ENCODE assay signal across 17 cellular contexts in the genomic region with DNA sequence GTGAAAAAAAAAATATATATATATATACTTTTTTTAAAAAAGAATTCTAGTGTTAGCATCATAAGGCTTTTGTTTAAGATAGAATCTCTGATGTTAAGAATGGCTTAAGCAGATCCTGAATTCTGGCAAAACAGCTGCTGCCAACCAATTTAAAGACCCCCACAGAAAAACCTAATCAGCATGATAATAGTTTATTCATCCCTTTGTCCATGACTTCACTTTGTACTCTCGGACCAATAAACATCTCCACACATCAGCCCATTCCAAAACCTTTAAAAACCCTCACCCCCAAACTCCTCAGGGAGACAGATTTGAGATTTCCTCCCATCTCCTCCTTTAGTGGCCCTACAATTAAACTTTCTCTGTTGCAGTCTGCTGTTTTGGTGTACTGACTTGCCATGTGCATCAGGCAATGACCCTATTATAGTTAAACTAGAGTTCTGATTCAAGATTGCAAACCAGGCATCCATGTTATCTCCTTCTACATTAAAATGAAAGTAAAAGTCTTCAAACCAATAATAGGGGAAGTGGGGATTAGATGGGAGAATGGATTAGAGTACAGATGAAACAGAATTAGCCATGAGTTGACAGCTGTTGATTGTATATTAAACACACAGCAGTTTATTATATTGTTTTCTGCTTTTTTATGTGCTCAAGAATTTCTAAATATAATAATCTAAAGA. TPM values are rescaled to one million over a fixed set of nuclear protein-coding genes. Genes with fewer than 3 reads are reported as not detected.
DNase-seq lines count a peak whose midpoint lies in the region; ATAC-seq, FAIRE-seq and TF ChIP-seq lines count a peak whose summit lies in the region.
"Had no signal": no experiment of that assay in that cellular context is flagged by ENCODE, and none has a peak within 500 bp of the region (broad histone marks: within the 10 kb centered on the region; RNA-seq: fewer than 3 reads in every experiment).

No MANE protein-coding gene starts in this region.

- no peak overlapping the region for H2BK12ac ChIP-seq in H1 (ENCODE audit: low read depth, low read length)

- no peak overlapping the region for H2BK15ac ChIP-seq in H1 (ENCODE audit: low read length)

- H2AFZ ChIP-seq in H1 (ENCODE audit: low read length): no peak overlapping the region
- H2AFZ ChIP-seq: PC-9 had no signal

- 24% methylated on average over 1 of the region's 1 CpG; no CpG with 5 or more reads in 1 of the 2 experiments for WGBS in H1 (ENCODE audit: extremely low coverage in 1 of 2, insufficient coverage in 1 of 2, insufficient read length in 1 of 2, insufficient replicate concordance in 2 of 2, low coverage in 1 of 2, low lambda C conversion rate in 2 of 2, missing lambda C conversion rate in 1 of 2), 2 experiments

- H3K9me3 ChIP-seq in NT2/D1 (ENCODE audit: insufficient read depth, low read length) (peaks cover 11% of the 10 kb centered on the region; the same call in 1 of the 2 replicates), H1 (ENCODE audit: insufficient read depth in 2 of 2, low read depth in 1 of 2, low read length in 1 of 2) (no peaks in the 10 kb centered on the region)
- H3K9me3 ChIP-seq: MG63 had no signal

- H3K4me1 ChIP-seq in NT2/D1 (ENCODE audit: insufficient read depth, insufficient read length) (no peaks in the 10 kb centered on the region), H1 (replicated peaks in 1 of 4; ENCODE audit: control insufficient read depth in 3 of 4, insufficient read depth in 4 of 4, low read length in 3 of 4) (peaks cover 0 to 10% (median 2%) of the 10 kb centered on the region in 4 experiments; a peak in 3 of 7 replicates), foreskin keratinocyte (no peaks in the 10 kb centered on the region)

- no peak overlapping the region for H4K91ac ChIP-seq in H1 (replicated peaks; ENCODE audit: insufficient read length, low read length)

- FAIRE-seq in H1 (lab: Jason Lieb, UNC): peak; percentile 69

- H3K9me3 Mint-ChIP-seq in activated naive CD4-positive, alpha-beta T cell treated with anti-CD3 and anti-CD28 coated beads, Interleukin-2, amount 50 U/mL, for 24 hours: no peaks in the 10 kb centered on the region
- H3K9me3 Mint-ChIP-seq: T-helper 1 cell treated with Interleukin-12 subunit alpha and Interleukin-12 subunit beta and Interleukin-4 antibody, amounts not matched to agents 30 μg/mL and 1 μg/mL, for 36 hours had no signal

- H3K27me3 ChIP-seq in NT2/D1 (ENCODE audit: insufficient read depth, insufficient read length): no peaks in the 10 kb centered on the region
- H3K27me3 ChIP-seq in H1 (replicated peaks in 1 of 4; ENCODE audit: control insufficient read depth in 3 of 4, extremely low read depth in 1 of 4, insufficient read depth in 3 of 4, low read length in 3 of 4): peaks cover 0 to 1% (median 0%) of the 10 kb centered on the region in 4 experiments; a peak in 1 of 7 replicates
- H3K27me3 ChIP-seq in foreskin keratinocyte: no peaks in the 10 kb centered on the region
- H3K27me3 ChIP-seq: MG63 had no signal

- H4K20me1 ChIP-seq in H1 (replicated peaks in 1 of 2; ENCODE audit: control insufficient read depth in 1 of 2, insufficient read depth in 2 of 2, low read length in 2 of 2): no peaks in the 10 kb centered on the region

- H3K79me2 ChIP-seq in H1 (ENCODE audit: control insufficient read depth in 1 of 2, insufficient read depth in 2 of 2, low read length in 2 of 2): no peaks in the 10 kb centered on the region

- ATAC-seq in foreskin keratinocyte: no peak
- ATAC-seq in left colon: no peak
- ATAC-seq: esophagus mucosa had no signal

- no peak for TF ChIP-seq RAD21 in H1 (IDR thresholded peaks at IDR 0.05 in 1 of 2, conservative IDR thresholded peaks at IDR 0.05 in 1 of 2; ENCODE audit: low read depth in 2 of 2, low read length in 2 of 2)

- H3K4me3 Mint-ChIP-seq in activated naive CD4-positive, alpha-beta T cell treated with anti-CD3 and anti-CD28 coated beads, Interleukin-2, amount 50 U/mL, for 24 hours: no peak overlapping the region
- H3K4me3 Mint-ChIP-seq: T-helper 1 cell treated with Interleukin-12 subunit alpha and Interleukin-12 subunit beta and Interleukin-4 antibody, amounts not matched to agents 30 μg/mL and 1 μg/mL, for 36 hours had no signal

- peak overlapping the region in 1 of 2 experiments; percentile 18; a peak in 1 of 4 replicates for H3K4me2 ChIP-seq in H1 (ENCODE audit: insufficient read depth in 1 of 2, low read depth in 2 of 2, low read length in 2 of 2)
- H3K4me2 ChIP-seq: PC-9 had no signal

- CTCF ChIA-PET in H1 (lab: Charles Lee; ENCODE audit: partially characterized antibody): interaction anchor here (1.2 kb wide), 2 partner anchors 10 to 22 kb away, joined by 3 read pairs; no protein-coding TSS in a partner anchor

- TF ChIP-seq POLR2A in H1 (IDR thresholded peaks at IDR 0.05; ENCODE audit: control extremely low read depth in 1 of 2, low read depth in 2 of 2, low read length in 2 of 2): no peak

- no peaks in the 10 kb centered on the region for H3K27me3 Mint-ChIP-seq in activated naive CD4-positive, alpha-beta T cell treated with anti-CD3 and anti-CD28 coated beads, Interleukin-2, amount 50 U/mL, for 24 hours
- H3K27me3 Mint-ChIP-seq: progenitor cell of endocrine pancreas had no signal

- H3K23ac ChIP-seq in H1 (ENCODE audit: insufficient read length): no peak overlapping the region

- peaks cover 33% of the 10 kb centered on the region for H3K36me3 ChIP-seq in NT2/D1 (ENCODE audit: insufficient read depth, insufficient read length, low read length)
- H3K36me3 ChIP-seq in H1 (ENCODE audit: control insufficient read depth in 2 of 4, insufficient read depth in 4 of 4, low read length in 3 of 4): peaks cover 0 to 18% (median 6%) of the 10 kb centered on the region in 4 experiments; a peak in 6 of 8 replicates

- no peak overlapping the region for H2AK5ac ChIP-seq in H1 (ENCODE audit: low read depth, low read length)

- H2BK5ac ChIP-seq in H1 (ENCODE audit: low read depth, low read length): no peak overlapping the region

- POLR2A ChIA-PET in H1 (lab: Charles Lee; ENCODE audit: partially characterized antibody): interaction anchor here (2.0 kb wide), 1 partner anchor 10 kb away, joined by 13 read pairs; a partner anchor contains a TSS

- TF ChIP-seq EP300 in H1 (IDR thresholded peaks at IDR 0.05; ENCODE audit: borderline replicate concordance in 1 of 2, low read depth in 2 of 2, low read length in 2 of 2): no peak

- peak overlapping the region; percentile 68 for H3K27ac Mint-ChIP-seq in activated naive CD4-positive, alpha-beta T cell treated with anti-CD3 and anti-CD28 coated beads, Interleukin-2, amount 50 U/mL, for 24 hours
- H3K27ac Mint-ChIP-seq: progenitor cell of endocrine pancreas; T-helper 1 cell treated with Interleukin-12 subunit alpha and Interleukin-12 subunit beta and Interleukin-4 antibody, amounts not matched to agents 30 μg/mL and 1 μg/mL, for 36 hours had no signal

- H2BK20ac ChIP-seq in H1 (ENCODE audit: low read length): no peak overlapping the region

- H4K5ac ChIP-seq in H1 (ENCODE audit: insufficient read length, low read depth, low read length): peak overlapping the region; percentile 39

- H3K18ac ChIP-seq in H1 (ENCODE audit: extremely low read depth, low read length): peak overlapping the region; percentile 64; the same call in 1 of the 2 replicates

- no peak overlapping the region for H4K8ac ChIP-seq in H1 (ENCODE audit: extremely low read depth, insufficient read depth, low read length)

- no peak overlapping the region for H3K9ac ChIP-seq in NT2/D1 (ENCODE audit: insufficient read length, low read depth)
- H3K9ac ChIP-seq in H1 (replicated peaks in 1 of 4; ENCODE audit: extremely low read depth in 1 of 4, low read depth in 3 of 4, low read length in 3 of 4): no peak overlapping the region

- H3K56ac ChIP-seq in H1 (replicated peaks; ENCODE audit: insufficient read length, low read depth, low read length): no peak overlapping the region

- H3K14ac ChIP-seq in H1 (ENCODE audit: insufficient read length): no peak overlapping the region

- H3K27ac ChIP-seq in H1 (ENCODE audit: low read depth, low read length) (no peak overlapping the region), foreskin keratinocyte (no peak overlapping the region)
- H3K27ac ChIP-seq: PC-9 had no signal

- peaks cover 43% of the 10 kb centered on the region for H3K4me1 Mint-ChIP-seq in activated naive CD4-positive, alpha-beta T cell treated with anti-CD3 and anti-CD28 coated beads, Interleukin-2, amount 50 U/mL, for 24 hours

- no peak overlapping the region for H3K4ac ChIP-seq in H1 (replicated peaks; ENCODE audit: insufficient read length, low read depth, low read length)

- no peak overlapping the region for H2BK120ac ChIP-seq in H1 (replicated peaks; ENCODE audit: low read depth, low read length)

- no peaks in the 10 kb centered on the region for H3K79me1 ChIP-seq in H1 (ENCODE audit: low read depth, low read length)

- intact Hi-C loops in left colon (cut with DNase I, micrococcal nuclease): no loop called here

- H3K36me3 Mint-ChIP-seq in activated naive CD4-positive, alpha-beta T cell treated with anti-CD3 and anti-CD28 coated beads, Interleukin-2, amount 50 U/mL, for 24 hours: peaks cover 20% of the 10 kb centered on the region

- no peak for DNase-seq in activated naive CD4-positive, alpha-beta T cell treated with anti-CD3 and anti-CD28 coated beads, Interleukin-2, amount 50 U/mL, for 16 hours
- peak; percentile 28 for DNase-seq in NT2/D1 (ENCODE audit: low read depth, low spot score)
- DNase-seq in H1 (ENCODE audit: low read depth in 1 of 2, low spot score in 2 of 2): no peak
- no peak for DNase-seq in foreskin keratinocyte
- DNase-seq in NCI-H187 (lab: John Stamatoyannopoulos, UW): no peak
- DNase-seq in left colon: no peak
- no peak for DNase-seq in SHP77 treated with DMSO at 0.1 percent for 48 hours (lab: John Stamatoyannopoulos, UW)
- DNase-seq: activated CD4-positive, alpha-beta T cell treated with anti-CD3 and anti-CD28 coated beads, Interleukin-2, amount 50 U/mL, for 48 hours; EL; H7; MG63; PC-9; stimulated activated CD8-positive, alpha-beta memory T cell treated with anti-CD3 and anti-CD28 coated beads, Interleukin-4, amount 100 ng/mL, for 48 hours had no signal

- no peak overlapping the region for H3K4me3 ChIP-seq in NT2/D1 (ENCODE audit: insufficient read length, low read depth)
- H3K4me3 ChIP-seq in H1 (ENCODE audit: extremely low read depth in 1 of 4, insufficient read depth in 2 of 4, low read depth in 3 of 4, low read length in 4 of 4): peak overlapping the region in 1 of 4 experiments; percentile 29; a peak in 1 of 8 replicates
- H3K4me3 ChIP-seq: MG63, PC-9 had no signal

- no peaks in the 10 kb centered on the region; the same call in 1 of the 2 replicates for H3K23me2 ChIP-seq in H1 (ENCODE audit: low read depth, low read length)

- no peak for TF ChIP-seq CTCF in H1 (IDR thresholded peaks at IDR 0.05; ENCODE audit: control extremely low read depth in 1 of 3, insufficient read depth in 1 of 3, low read depth in 1 of 3, low read length in 3 of 3)
- TF ChIP-seq CTCF in foreskin keratinocyte (conservative IDR thresholded peaks at IDR 0.05): no peak

RNA-seq across cellular contexts. Expression of a gene that starts 9.8 kb away (rescaled TPM):
- total RNA-seq in H1 (2021; fragmentation: NEBNext Ultra II Directional; extraction: Animal tissue kit (Norgen Biotek cat#: 25700)): 26.9 and 27.7 TPM in 2 replicates
- polyA plus RNA-seq in H1 (2011; rRNA removed) (6.5 and 9.1 TPM in 2 replicates), foreskin keratinocyte (5.9 and 6.3 TPM in 2 replicates)
- polyA plus RNA-seq in H1 (2011; cell fraction: cytosol; rRNA removed): 12.2 TPM
- 11.2 TPM for polyA plus RNA-seq in H1 (2011; cell fraction: nucleus; rRNA removed)
- polyA plus RNA-seq in H1 (2012, experiment 1 of 2): 19.8 to 23.4 TPM (median 20.1 TPM) in 4 replicates
- 3.7 TPM for polyA plus RNA-seq in H1 (2012, experiment 2 of 2)
- 23.7 TPM for polyA plus RNA-seq in H1 (2013, experiment 1 of 2)
- polyA plus RNA-seq in H1 (2013, experiment 2 of 2): 25.7 TPM
- polyA minus RNA-seq in H1 (2011; rRNA and poly(A)+ RNA removed): 13.0 and 14.2 TPM in 2 replicates
- polyA minus RNA-seq in H1 (2011; cell fraction: cytosol; rRNA and poly(A)+ RNA removed): 12.0 TPM
- 33.8 TPM for polyA minus RNA-seq in H1 (2011; cell fraction: nucleus; rRNA and poly(A)+ RNA removed)
- total RNA-seq in foreskin keratinocyte (12.0 and 13.5 TPM in 2 replicates), left colon (1 to 10 TPM; 7.3 to 9.2 TPM)

RNA-seq across cellular contexts. Expression of a gene that starts 43.2 kb away (rescaled TPM):
- 16.4 and 17.6 TPM in 2 replicates for total RNA-seq in H1 (2021; fragmentation: NEBNext Ultra II Directional; extraction: Animal tissue kit (Norgen Biotek cat#: 25700))
- polyA plus RNA-seq in H1 (2011; rRNA removed): 3.9 and 4.2 TPM in 2 replicates
- 5.4 TPM for polyA plus RNA-seq in H1 (2011; cell fraction: cytosol; rRNA removed)
- 4.5 TPM for polyA plus RNA-seq in H1 (2011; cell fraction: nucleus; rRNA removed)
- 7.9 to 10.1 TPM (median 8.4 TPM) in 4 replicates for polyA plus RNA-seq in H1 (2012, experiment 1 of 2)
- polyA plus RNA-seq in H1 (2012, experiment 2 of 2): 1.5 TPM
- polyA plus RNA-seq in H1 (2013, experiment 1 of 2): 7.0 TPM
- 7.2 TPM for polyA plus RNA-seq in H1 (2013, experiment 2 of 2)
- polyA minus RNA-seq in H1 (2011; rRNA and poly(A)+ RNA removed): 33.8 and 40.8 TPM in 2 replicates
- polyA minus RNA-seq in H1 (2011; cell fraction: cytosol; rRNA and poly(A)+ RNA removed): 16.1 TPM
- 13.9 TPM for polyA minus RNA-seq in H1 (2011; cell fraction: nucleus; rRNA and poly(A)+ RNA removed)
- 11.7 and 12.3 TPM in 2 replicates for total RNA-seq in foreskin keratinocyte
- polyA plus RNA-seq in foreskin keratinocyte: 2.0 and 2.5 TPM in 2 replicates
- 10 to 100 TPM; 23.6 to 28.5 TPM for total RNA-seq in left colon
